ENCODE assay signal across 1 cellular context in genomic region chr22:37032535-37033460, GRCh38.
TF ChIP-seq lines count a peak whose summit lies in the region.

No MANE protein-coding gene starts in this region.

TF ChIP-seq in GM23338, 12 proteins besides CTCF, POLR2A, EP300 and RAD21 (continued from another document):
- TF ChIP-seq ZNF462 (CRISPR knock-in tag; IDR thresholded peaks at IDR 0.05) (no peak), ETS1 (IDR thresholded peaks at IDR 0.05) (no peak), EZH2 (IDR thresholded peaks at IDR 0.05; ENCODE audit: low read depth, unreplicated experiment) (no peak)
